Comparison of ENCODE assay signal across 16 cellular contexts in the genomic region with DNA sequence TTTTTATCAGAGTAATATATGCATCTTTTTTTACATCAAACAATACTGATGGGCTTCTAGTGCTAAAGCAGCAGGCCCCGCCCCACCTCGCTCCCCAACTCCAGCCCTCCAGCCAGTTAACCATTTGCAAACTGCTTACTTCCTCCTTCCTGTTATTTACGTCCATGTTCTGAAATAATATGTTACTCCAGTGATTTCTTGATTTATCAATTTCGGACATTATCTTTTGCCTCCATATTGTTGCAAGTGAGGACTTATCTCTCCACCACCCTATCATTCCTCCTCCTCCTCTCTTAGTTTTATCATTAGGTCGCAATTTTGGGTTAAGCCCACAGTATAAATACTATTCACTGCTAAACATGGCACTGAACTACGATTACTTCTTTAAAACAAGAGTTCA. TPM values are rescaled to one million over a fixed set of nuclear protein-coding genes. Genes with fewer than 3 reads are reported as not detected.
DNase-seq lines count a peak whose midpoint lies in the region; ATAC-seq, FAIRE-seq and TF ChIP-seq lines count a peak whose summit lies in the region.
"Had no signal": no experiment of that assay in that cellular context is flagged by ENCODE, and none has a peak within 500 bp of the region (broad histone marks: within the 10 kb centered on the region; RNA-seq: fewer than 3 reads in every experiment).

No MANE protein-coding gene starts in this region.

- peak overlapping the region in 3 of 4 donors; percentile 8 to 48 (median 42) for H3K27ac ChIP-seq in transverse colon
- H3K27ac ChIP-seq in substantia nigra (ENCODE audit: low read depth, low read length, poor library complexity, severe bottlenecking), result no peak overlapping the region
- H3K27ac ChIP-seq: A549 had no signal

- peaks cover 12 to 46% (median 28%) of the 10 kb centered on the region in 4 donors for H3K4me1 ChIP-seq in transverse colon

- no peaks in the 10 kb centered on the region for H3K9me3 ChIP-seq in transverse colon
- H3K9me3 ChIP-seq: A549 had no signal

- no peak for DNase-seq in activated T-cell treated with anti-CD3 and anti-CD28 coated beads, Interleukin-2, amount 50 U/mL, for 72 hours
- DNase-seq in activated T-cell treated with anti-CD3 and anti-CD28 coated beads, Interleukin-2, amount 50 U/mL, for 1 hour, result no peak
- DNase-seq in OCI-M1 (lab: John Stamatoyannopoulos, UW) (peak; percentile 79), left colon (peak; percentile 66 to 68), transverse colon (no peak), substantia nigra (lab: John Stamatoyannopoulos, UW) (no peak), SKM-1 (lab: John Stamatoyannopoulos, UW; ENCODE audit: unreplicated experiment) (no peak), D721Med (ENCODE audit: insufficient read length, low spot score) (no peak)
- DNase-seq: activated CD8-positive, alpha-beta memory T cell treated with anti-CD3 and anti-CD28 coated beads for 24 hours; effector CD8-positive, alpha-beta T cell; NCI-H146; RPMI8226; stimulated activated CD4-positive, alpha-beta T cell treated with anti-CD3 and anti-CD28 coated beads, Interleukin-4, amount 100 ng/mL, for 1 hour; SW 1271 had no signal

- peaks cover 71% of the 10 kb centered on the region for H3K4me1 Mint-ChIP-seq in activated T-cell treated with anti-CD3 and anti-CD28 coated beads, Interleukin-2, amount 50 U/mL, for 72 hours (ENCODE audit: low read depth)

- H3K27ac Mint-ChIP-seq in activated T-cell treated with anti-CD3 and anti-CD28 coated beads, Interleukin-2, amount 50 U/mL, for 72 hours, result peak overlapping the region; percentile 61

- no peaks in the 10 kb centered on the region for H3K27me3 ChIP-seq in transverse colon

- H3K4me3 Mint-ChIP-seq in activated T-cell treated with anti-CD3 and anti-CD28 coated beads, Interleukin-2, amount 50 U/mL, for 72 hours, result no peak overlapping the region
- H3K4me3 Mint-ChIP-seq: central memory CD8-positive, alpha-beta T cell had no signal

- H3K27me3 Mint-ChIP-seq in activated T-cell treated with anti-CD3 and anti-CD28 coated beads, Interleukin-2, amount 50 U/mL, for 72 hours (ENCODE audit: low read depth), result no peaks in the 10 kb centered on the region
- H3K27me3 Mint-ChIP-seq: central memory CD8-positive, alpha-beta T cell had no signal

- ATAC-seq in activated T-cell treated with anti-CD3 and anti-CD28 coated beads, Interleukin-2, amount 50 U/mL, for 72 hours (replicated peaks in 1 of 2), result no peak
- peak; percentile 64 for ATAC-seq in left colon
- ATAC-seq: A549 had no signal

- in situ Hi-C loops in transverse colon (cut with MboI; ENCODE audit: low pct_ligation_motif_present in 1 of 4, low pct_unique_long_range_greater_than_20kb in 1 of 4, low sequenced_read_pairs in 3 of 4), result no loop called here

- no peak for FAIRE-seq in D721Med (lab: Jason Lieb, UNC)
- FAIRE-seq: A549 had no signal

- H3K9me3 Mint-ChIP-seq in activated T-cell treated with anti-CD3 and anti-CD28 coated beads, Interleukin-2, amount 50 U/mL, for 72 hours, result no peaks in the 10 kb centered on the region
- H3K9me3 Mint-ChIP-seq: central memory CD8-positive, alpha-beta T cell had no signal

- intact Hi-C loops in left colon (cut with DNase I, micrococcal nuclease) (no loop called here), transverse colon (cut with DNase I; ENCODE audit: low total_unique reads) (no loop called here)

- whole genome bisulfite sequencing in transverse colon (ENCODE audit: low coverage in 1 of 2), 2 donors, result 43% methylated on average over 6 of the region's 6 CpGs

- no peaks in the 10 kb centered on the region for H3K36me3 Mint-ChIP-seq in activated T-cell treated with anti-CD3 and anti-CD28 coated beads, Interleukin-2, amount 50 U/mL, for 72 hours (ENCODE audit: insufficient read depth in 2 of 2)

- TF ChIP-seq POLR2A in transverse colon (IDR thresholded peaks at IDR 0.05), result no peak

- H3K4me3 ChIP-seq in transverse colon, result no peak overlapping the region
- H3K4me3 ChIP-seq: A549 had no signal

- TF ChIP-seq EP300 in transverse colon (IDR thresholded peaks at IDR 0.05; ENCODE audit: low read depth), result no peak

- TF ChIP-seq CTCF in transverse colon (IDR thresholded peaks at IDR 0.05) (no peak), D721Med (IDR thresholded peaks at IDR 0.05; ENCODE audit: insufficient read depth, missing control alignments) (no peak)

- H3K36me3 ChIP-seq in transverse colon, result no peaks in the 10 kb centered on the region

RNA-seq across cellular contexts. Expression of gene ZNF710, which starts 39.5 kb away (rescaled TPM):
- total RNA-seq in activated T-cell treated with anti-CD3 and anti-CD28 coated beads, Interleukin-2, amount 50 U/mL, for 72 hours, result 10 to 100 TPM; 26.6 to 32.3 TPM
- total RNA-seq in left colon, result 10 to 100 TPM; 33.8 to 52.9 TPM
- 10 to 100 TPM; 27.3 to 43.4 (median 35.6) TPM for total RNA-seq in transverse colon

Comparison
In these comparisons a context has a peak if more than half of its experiments do, and no peak if none do; other contexts are left out.
1. DNase-seq: peak in OCI-M1 (single experiment) and left colon (2 of 2); none in activated T-cell treated with anti-CD3 and anti-CD28 coated beads, Interleukin-2, amount 50 U/mL, for 72 hours (0 of 2), activated T-cell treated with anti-CD3 and anti-CD28 coated beads, Interleukin-2, amount 50 U/mL, for 1 hour (single experiment), transverse colon (single experiment), substantia nigra (0 of 49), SKM-1 (single experiment) and D721Med (single experiment).